ENCODE assay signal across 1 cellular context in genomic region chr2:195532255-195532627, GRCh38.
TF ChIP-seq lines count a peak whose summit lies in the region.

No MANE protein-coding gene starts in this region.

TF ChIP-seq in GM12878, 131 proteins besides CTCF, POLR2A, EP300 and RAD21 (continued from another document):
- TF ChIP-seq PRDM15 (CRISPR knock-in tag; IDR thresholded peaks at IDR 0.05) (no peak), NFIC (IDR thresholded peaks at IDR 0.05; ENCODE audit: low read depth, low read length) (no peak), MLLT1 (IDR thresholded peaks at IDR 0.05) (0 out of 2 replicates have a peak, but pooled peaks have one; percentile 14), HDGF (IDR thresholded peaks at IDR 0.05) (peak; percentile 52; the same call in 1 of the 2 replicates), NBN (IDR thresholded peaks at IDR 0.05) (peak; percentile 26; the same call in 1 of the 2 replicates), ATF7 (IDR thresholded peaks at IDR 0.05; ENCODE audit: low read depth) (no peak)
